8 cellular contexts compared by ENCODE assay signal in the genomic region with DNA sequence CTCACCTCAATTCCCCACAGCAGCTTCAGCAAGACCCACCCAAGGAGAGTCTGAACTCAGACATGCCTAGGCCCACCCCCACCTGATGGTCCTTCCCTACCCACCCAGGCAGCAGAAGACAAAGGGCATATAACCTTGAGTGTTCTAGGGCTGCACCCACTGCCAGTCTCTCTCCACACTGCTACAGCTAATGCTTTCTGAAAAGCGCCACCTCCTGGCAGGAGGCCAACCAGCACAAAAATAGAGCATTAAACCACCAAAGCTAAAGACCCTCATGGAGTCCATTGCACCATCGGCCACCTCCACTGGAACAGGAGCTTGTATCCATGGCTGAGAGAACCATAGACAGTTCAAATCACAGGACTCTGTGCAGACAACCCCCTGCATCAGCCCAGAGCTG. TPM values are rescaled to one million over a fixed set of nuclear protein-coding genes. Genes with fewer than 3 reads are reported as not detected.
A peak's percentile ranks its signal among the peaks of the same experiment; 100 is the strongest.
DNase-seq lines count a peak whose midpoint lies in the region; ATAC-seq and TF ChIP-seq lines count a peak whose summit lies in the region.

No MANE protein-coding gene starts in this region.

- DNase-seq in GM13976 (ENCODE audit: low spot score) (no peak), SJCRH30 (peak; percentile 24 to 43), dorsolateral prefrontal cortex (no peak), RWPE1 (ENCODE audit: low spot score) (no peak), cerebellar nuclear complex (lab: John Stamatoyannopoulos, UW) (no peak)
- DNase-seq in activated naive CD4-positive, alpha-beta T cell treated with anti-CD3 and anti-CD28 coated beads, Interleukin-2, amount 10 ng/mL, durations not matched to agents 7 days and 5 days, result peak; percentile 73
- peak; percentile 33 to 51 for DNase-seq in stimulated activated CD4-positive, alpha-beta T cell treated with anti-CD3 and anti-CD28 coated beads, Interleukin-15, amount 100 ng/mL, for 1 hour (ENCODE audit: low read depth in 1 of 2, low spot score in 1 of 2)

- TF ChIP-seq CTCF in GM13976 (IDR thresholded peaks at IDR 0.05; ENCODE audit: borderline replicate concordance, control extremely low read depth, extremely low read depth, insufficient read depth, missing control alignments) (peak; percentile 42), dorsolateral prefrontal cortex (IDR thresholded peaks at IDR 0.05 in 54 of 56, conservative IDR thresholded peaks at IDR 0.05 in 2 of 56; ENCODE audit: low read depth in 1 of 56, partially characterized antibody in 56 of 56) (no peak), RWPE1 (conservative IDR thresholded peaks at IDR 0.05; ENCODE audit: low read depth) (no peak)

- no peak overlapping the region for H3K27ac Mint-ChIP-seq in activated naive CD4-positive, alpha-beta T cell treated with anti-CD3 and anti-CD28 coated beads, Interleukin-2, amount 10 ng/mL, durations not matched to agents 7 days and 5 days

- POLR2A ChIA-PET in RWPE1 (lab: Yijun Ruan, JAX; ENCODE audit: low non-redundant PET), result no interaction called here

- no peaks in the 10 kb centered on the region for H3K4me1 ChIP-seq in SJCRH30

- H3K4me3 ChIP-seq in SJCRH30, result no peak overlapping the region
- H3K4me3 ChIP-seq in dorsolateral prefrontal cortex, result no peak overlapping the region

- H3K36me3 Mint-ChIP-seq in activated naive CD4-positive, alpha-beta T cell treated with anti-CD3 and anti-CD28 coated beads, Interleukin-2, amount 10 ng/mL, durations not matched to agents 7 days and 5 days, result peaks cover 3% of the 10 kb centered on the region

- peaks cover 57% of the 10 kb centered on the region for H3K27me3 Mint-ChIP-seq in activated naive CD4-positive, alpha-beta T cell treated with anti-CD3 and anti-CD28 coated beads, Interleukin-2, amount 10 ng/mL, durations not matched to agents 7 days and 5 days

- peaks cover 6% of the 10 kb centered on the region for H3K4me1 Mint-ChIP-seq in activated naive CD4-positive, alpha-beta T cell treated with anti-CD3 and anti-CD28 coated beads, Interleukin-2, amount 10 ng/mL, durations not matched to agents 7 days and 5 days

- ATAC-seq in HG03039 (IDR thresholded peaks at IDR 0.05; ENCODE audit: unreplicated experiment), result no peak

- H3K9me3 ChIP-seq in SJCRH30 (replicated peaks), result no peaks in the 10 kb centered on the region

- H3K27ac ChIP-seq in SJCRH30 (no peak overlapping the region), dorsolateral prefrontal cortex (no peak overlapping the region), RWPE1 (no peak overlapping the region)

- CTCF ChIA-PET in activated naive CD4-positive, alpha-beta T cell treated with anti-CD3 and anti-CD28 coated beads, Interleukin-2, amount 10 ng/mL, durations not matched to agents 7 days and 5 days (lab: Charles Lee), result interaction anchor here (0.7 to 7.7 kb wide), 21 partner anchors 10 to 306 kb away, joined by 3 to 115 read pairs (median 5); a partner anchor contains a TSS
- CTCF ChIA-PET in RWPE1 (lab: Yijun Ruan, JAX), result interaction anchor here (0.6 to 1.7 kb wide), 6 partner anchors 9 to 300 kb away, joined by 3 to 9 read pairs (median 4); a partner anchor contains a TSS

- H3K9me3 Mint-ChIP-seq in activated naive CD4-positive, alpha-beta T cell treated with anti-CD3 and anti-CD28 coated beads, Interleukin-2, amount 10 ng/mL, durations not matched to agents 7 days and 5 days, result peaks cover 5% of the 10 kb centered on the region

- intact Hi-C loops in dorsolateral prefrontal cortex (cut with DNase I), result no loop called here

- H3K27me3 ChIP-seq in SJCRH30 (no peaks in the 10 kb centered on the region), dorsolateral prefrontal cortex (no peaks in the 10 kb centered on the region)

- no peak overlapping the region for H3K4me3 Mint-ChIP-seq in activated naive CD4-positive, alpha-beta T cell treated with anti-CD3 and anti-CD28 coated beads, Interleukin-2, amount 10 ng/mL, durations not matched to agents 7 days and 5 days

- in situ Hi-C loops in GM13976 (cut with MboI; ENCODE audit: low sequenced_read_pairs, unreplicated experiment), result no loop called here

- H3K36me3 ChIP-seq in SJCRH30, result no peaks in the 10 kb centered on the region

RNA-seq across cellular contexts. Expression of a gene that starts 11.3 kb away (rescaled TPM):
- total RNA-seq in SJCRH30 (2014; rRNA removed; shearing (Covaris generic)), result 10.3 and 16.1 TPM in 2 replicates
- total RNA-seq in dorsolateral prefrontal cortex, result 1 to 10 TPM; 1.7 to 9.9 (median 5.1) TPM

RNA-seq across cellular contexts. Expression of a gene that starts 46.7 kb away (rescaled TPM):
- not detected in 2 replicates for total RNA-seq in SJCRH30 (2014; rRNA removed; shearing (Covaris generic))
- 1 to 10 TPM in 116 of 120 experiments, under 1 TPM in 4; 0.49 to 6.9 (median 2.6) TPM for total RNA-seq in dorsolateral prefrontal cortex

Comparison
In these comparisons a context has a peak if more than half of its experiments do, and no peak if none do; other contexts are left out.
1. DNase-seq: peak in SJCRH30 (2 of 2), activated naive CD4-positive, alpha-beta T cell treated with anti-CD3 and anti-CD28 coated beads, Interleukin-2, amount 10 ng/mL, durations not matched to agents 7 days and 5 days (single experiment) and stimulated activated CD4-positive, alpha-beta T cell treated with anti-CD3 and anti-CD28 coated beads, Interleukin-15, amount 100 ng/mL, for 1 hour (2 of 2); none in GM13976 (single experiment), dorsolateral prefrontal cortex (0 of 10), RWPE1 (single experiment) and cerebellar nuclear complex (0 of 2).